Comparison of ENCODE assay signal across 12 cellular contexts in the genomic region with DNA sequence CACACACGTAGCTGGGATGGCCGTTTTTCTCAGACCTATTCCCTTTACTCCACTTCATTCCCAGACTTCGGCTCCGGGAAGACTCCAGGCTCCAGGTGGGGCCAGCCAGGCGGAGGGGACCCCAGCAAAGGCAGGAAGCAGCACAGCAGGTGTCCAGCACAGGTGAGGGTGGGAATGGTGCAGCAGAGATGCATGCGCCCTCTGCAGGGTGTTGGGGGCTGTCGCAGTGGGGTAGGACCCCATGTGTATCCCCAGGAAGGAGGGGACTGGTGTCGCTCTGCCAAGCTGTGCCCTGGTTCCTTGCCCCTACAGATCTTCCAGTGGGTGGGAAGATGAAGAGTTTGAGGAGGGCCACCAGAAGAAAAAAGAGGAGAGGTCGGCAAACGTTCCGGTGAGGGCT. TPM values are rescaled to one million over a fixed set of nuclear protein-coding genes. Genes with fewer than 3 reads are reported as not detected.
DNase-seq lines count a peak whose midpoint lies in the region; ATAC-seq, FAIRE-seq and TF ChIP-seq lines count a peak whose summit lies in the region.
"Had no signal": no experiment of that assay in that cellular context is flagged by ENCODE, and none has a peak within 500 bp of the region (broad histone marks: within the 10 kb centered on the region; RNA-seq: fewer than 3 reads in every experiment).

No MANE protein-coding gene starts in this region.

- H3K36me3 ChIP-seq in KMS-11 (ENCODE audit: insufficient read depth) (no peaks in the 10 kb centered on the region), GM12878 (ENCODE audit: control insufficient read depth in 2 of 2, insufficient read depth in 2 of 2, low read length in 1 of 2) (no peaks in the 10 kb centered on the region)
- H3K36me3 ChIP-seq: HAP-1 had no signal

- CTCF ChIA-PET in GM12878 (lab: Yijun Ruan, JAX): interaction anchor here (0.6 to 4.6 kb wide), 13 partner anchors 13 to 139 kb away, joined by 3 to 40 read pairs (median 3); a partner anchor contains a TSS

- TF ChIP-seq CTCF in KMS-11 (conservative IDR thresholded peaks at IDR 0.05; ENCODE audit: low read depth, low read length) (peak; percentile 41), GM12878 (IDR thresholded peaks at IDR 0.05 in 2 of 3, conservative IDR thresholded peaks at IDR 0.05 in 1 of 3; ENCODE audit: control insufficient read depth in 2 of 3, extremely low read depth in 1 of 3, insufficient read depth in 1 of 3, low read depth in 3 of 3, low read length in 3 of 3) (peak; percentile 39 to 63 (median 43); a peak in 5 of 6 replicates)

- H3K4me3 ChIP-seq in KMS-11 (IDR thresholded peaks at IDR 0.05; ENCODE audit: insufficient read depth, low read depth, low read length) (no peak overlapping the region), GM12878 (no peak overlapping the region)
- H3K4me3 ChIP-seq: HAP-1 had no signal

- peak; percentile 33 for DNase-seq in NCI-H1436 (lab: John Stamatoyannopoulos, UW)
- no peak for DNase-seq in NCI-H1436 treated with DMSO at 0.1 percent for 48 hours (lab: John Stamatoyannopoulos, UW)
- no peak for DNase-seq in GM12878 (ENCODE audit: low read depth, low spot score)
- peak; percentile 18 for DNase-seq in retina
- DNase-seq in NCI-H1694 (lab: John Stamatoyannopoulos, UW): no peak
- no peak for DNase-seq in activated CD4-positive, alpha-beta T cell treated with anti-CD3 and anti-CD28 coated beads, Interleukin-2, amount 50 U/mL, for 4 hours
- DNase-seq: dermis blood vessel endothelial cell had no signal

- intact Hi-C loops in GM12878 (cut with micrococcal nuclease; ENCODE audit: unreplicated experiment): loop anchor here (1.0 to 2.0 kb wide), 2 partner anchors 23 to 128 kb away; no protein-coding TSS in a partner anchor

- in situ Hi-C loops in GM12878 (cut with MboI): no loop called here

- RAD21 ChIA-PET in GM12878 (lab: Charles Lee; ENCODE audit: unreplicated experiment): interaction anchor here (0.8 to 1.1 kb wide), 4 partner anchors 24 to 127 kb away, joined by 3 to 5 read pairs (median 3); no protein-coding TSS in a partner anchor

- H3K79me2 ChIP-seq in KMS-11 (ENCODE audit: insufficient read depth, low read depth): no peaks in the 10 kb centered on the region
- H3K79me2 ChIP-seq in GM12878 (ENCODE audit: control insufficient read depth, insufficient read depth, low read length): no peaks in the 10 kb centered on the region

- WGBS in GM12878 (ENCODE audit: insufficient coverage, insufficient replicate concordance, low lambda C conversion rate, missing lambda C conversion rate): 36% methylated on average over 11 of the region's 11 CpGs

- BruUV-seq in GM12878 (replicated peaks; lab: Mats Ljungman, UMichigan): no TSS peak

- no peak for TF ChIP-seq POLR2A in GM12878 (IDR thresholded peaks at IDR 0.05; ENCODE audit: low read depth, low read length)

- POLR2A ChIA-PET in GM12878 (lab: Charles Lee): no interaction called here

- H2AFZ ChIP-seq in KMS-11 (ENCODE audit: low read depth): peak overlapping the region; percentile 46; the same call in 1 of the 2 replicates
- H2AFZ ChIP-seq in GM12878 (ENCODE audit: control insufficient read depth, low read depth, low read length): no peak overlapping the region

- ATAC-seq in GM12878: peak; percentile 90
- no peak for ATAC-seq in GM21717 (IDR thresholded peaks at IDR 0.05; ENCODE audit: unreplicated experiment)

- H3K4me2 ChIP-seq in KMS-11 (peak overlapping the region; percentile 26; the same call in 1 of the 2 replicates), GM12878 (ENCODE audit: control insufficient read depth, insufficient read depth) (no peak overlapping the region)

- TF ChIP-seq RAD21 in GM12878 (IDR thresholded peaks at IDR 0.05; ENCODE audit: insufficient read depth, low read depth, low read length): peak; percentile 11; the same call in 1 of the 2 replicates

- SMC1A ChIA-PET in GM12878 (lab: Charles Lee; ENCODE audit: uncharacterized antibody, unreplicated experiment): interaction anchor here (1.0 to 3.5 kb wide), 5 partner anchors 15 to 127 kb away, joined by 3 to 22 read pairs (median 5); no protein-coding TSS in a partner anchor

- no peak for TF ChIP-seq EP300 in GM12878 (IDR thresholded peaks at IDR 0.05; ENCODE audit: borderline replicate concordance in 1 of 2, control insufficient read depth in 1 of 2, low read depth in 2 of 2, low read length in 2 of 2)

- no peaks in the 10 kb centered on the region for H4K20me1 ChIP-seq in KMS-11 (ENCODE audit: insufficient read depth)
- H4K20me1 ChIP-seq in GM12878 (ENCODE audit: control insufficient read depth, insufficient read depth): no peaks in the 10 kb centered on the region

- FAIRE-seq in GM12878 (lab: Jason Lieb, UNC): no peak
- FAIRE-seq: A204.1 had no signal

- H3K9ac ChIP-seq in KMS-11: no peak overlapping the region
- H3K9ac ChIP-seq in GM12878 (ENCODE audit: control insufficient read depth, insufficient read depth, low read length): no peak overlapping the region

- no peak overlapping the region for H3K27ac ChIP-seq in KMS-11
- H3K27ac ChIP-seq in GM12878 (ENCODE audit: control insufficient read depth, insufficient read depth): no peak overlapping the region

- H3K9me3 ChIP-seq in GM12878 (replicated peaks; ENCODE audit: control insufficient read depth, insufficient read depth, low read length): no peaks in the 10 kb centered on the region
- H3K9me3 ChIP-seq: HAP-1 had no signal

- no peaks in the 10 kb centered on the region for H3K27me3 ChIP-seq in KMS-11 (ENCODE audit: insufficient read depth, low read depth)
- no peaks in the 10 kb centered on the region; a peak in 1 of 4 replicates for H3K27me3 ChIP-seq in GM12878 (replicated peaks in 1 of 2; ENCODE audit: control insufficient read depth in 2 of 2, insufficient read depth in 2 of 2, low read length in 1 of 2)

- H3K4me1 ChIP-seq in KMS-11 (ENCODE audit: low read depth, poor library complexity, severe bottlenecking): peaks cover 11% of the 10 kb centered on the region
- H3K4me1 ChIP-seq in GM12878 (ENCODE audit: control insufficient read depth, insufficient read depth, low read length): peaks cover 16% of the 10 kb centered on the region
- H3K4me1 ChIP-seq: HAP-1 had no signal

RNA-seq across cellular contexts. Expression of a gene that starts 5.3 kb away (rescaled TPM):
- not detected in 2 replicates for total RNA-seq in GM12878 (2013; cell fraction: nucleolus; rRNA removed)
- total RNA-seq in GM12878 (2014; rRNA removed) (4.5 and 4.6 TPM in 2 replicates), GM12878 (2014; rRNA removed; fragmentation: Illumina TruSeq; extraction: Trizol) (2.1 and 2.9 TPM in 2 replicates), GM12878 (2021) (4.7 and 6.4 TPM in 2 replicates)
- 1.6 TPM for polyA plus RNA-seq in GM12878 (2011; ENCODE audit: low read depth)
- polyA plus RNA-seq in GM12878 (2011; rRNA removed) (not detected in 2 replicates), GM12878 (2014; fragmentation: Illumina TruSeq; extraction: Trizol) (1.4 and 4.0 TPM in 2 replicates), GM12878 (2014; fragmentation: Nextera tagmentation; extraction: Ambion mirVana) (under 1 TPM; 0.05 TPM), GM12878 (2014; rRNA removed) (3.7 and 4.2 TPM in 2 replicates), GM12878 (2016; fragmentation: Nextera tagmentation; extraction: Ambion mirVana) (1 to 10 TPM; 1.4 to 1.9 TPM)
- polyA plus RNA-seq in GM12878 (2011; cell fraction: cytosol; rRNA removed): 0.05 TPM in 1 of 2 replicates, not detected in the other
- 0.13 and 0.16 TPM in 2 replicates for polyA plus RNA-seq in GM12878 (2011; cell fraction: nucleus; rRNA removed)
- 2.7 and 2.9 TPM in 2 replicates for polyA plus RNA-seq in GM12878 (2012)
- polyA minus RNA-seq in GM12878 (2011; rRNA and poly(A)+ RNA removed): not detected in 2 replicates
- polyA minus RNA-seq in GM12878 (2011; cell fraction: cytosol; rRNA and poly(A)+ RNA removed): not detected in 2 replicates
- polyA minus RNA-seq in GM12878 (2011; cell fraction: nucleus; rRNA and poly(A)+ RNA removed): not detected in 2 replicates
- total RNA-seq: dermis blood vessel endothelial cell had no signal

RNA-seq across cellular contexts. Expression of a gene that starts 6.8 kb away (rescaled TPM):
- total RNA-seq in GM12878 (2013; cell fraction: nucleolus; rRNA removed): 19.2 and 22.0 TPM in 2 replicates
- total RNA-seq in GM12878 (2014; rRNA removed) (85.1 and 90.3 TPM in 2 replicates), GM12878 (2014; rRNA removed; fragmentation: Illumina TruSeq; extraction: Trizol) (56.5 and 56.6 TPM in 2 replicates), GM12878 (2021) (77.0 and 77.9 TPM in 2 replicates)
- polyA plus RNA-seq in GM12878 (2011; ENCODE audit: low read depth): 17.5 TPM
- polyA plus RNA-seq in GM12878 (2011; rRNA removed) (15.4 and 17.8 TPM in 2 replicates), GM12878 (2014; fragmentation: Illumina TruSeq; extraction: Trizol) (58.6 and 72.4 TPM in 2 replicates), GM12878 (2014; fragmentation: Nextera tagmentation; extraction: Ambion mirVana) (10 to 100 TPM; 18.1 to 65.1 TPM), GM12878 (2014; rRNA removed) (64.3 and 66.3 TPM in 2 replicates), GM12878 (2016; fragmentation: Nextera tagmentation; extraction: Ambion mirVana) (10 to 100 TPM; 84.2 to 93.3 TPM)
- 32.5 and 32.7 TPM in 2 replicates for polyA plus RNA-seq in GM12878 (2011; cell fraction: cytosol; rRNA removed)
- 17.5 and 23.9 TPM in 2 replicates for polyA plus RNA-seq in GM12878 (2011; cell fraction: nucleus; rRNA removed)
- 37.5 and 46.4 TPM in 2 replicates for polyA plus RNA-seq in GM12878 (2012)
- 14.3 and 25.8 TPM in 2 replicates for polyA minus RNA-seq in GM12878 (2011; rRNA and poly(A)+ RNA removed)
- 8.3 and 11.0 TPM in 2 replicates for polyA minus RNA-seq in GM12878 (2011; cell fraction: cytosol; rRNA and poly(A)+ RNA removed)
- 12.7 and 14.5 TPM in 2 replicates for polyA minus RNA-seq in GM12878 (2011; cell fraction: nucleus; rRNA and poly(A)+ RNA removed)

RNA-seq across cellular contexts. Expression of a gene that starts 12.4 kb away (rescaled TPM):
- 18.5 and 21.9 TPM in 2 replicates for total RNA-seq in GM12878 (2013; cell fraction: nucleolus; rRNA removed)
- total RNA-seq in GM12878 (2014; rRNA removed) (7.6 and 8.9 TPM in 2 replicates), GM12878 (2014; rRNA removed; fragmentation: Illumina TruSeq; extraction: Trizol) (5.1 and 6.4 TPM in 2 replicates), GM12878 (2021) (10.5 and 11.3 TPM in 2 replicates)
- 3.1 TPM for polyA plus RNA-seq in GM12878 (2011; ENCODE audit: low read depth)
- polyA plus RNA-seq in GM12878 (2011; rRNA removed) (4.9 and 8.1 TPM in 2 replicates), GM12878 (2014; fragmentation: Illumina TruSeq; extraction: Trizol) (4.4 and 7.1 TPM in 2 replicates), GM12878 (2014; fragmentation: Nextera tagmentation; extraction: Ambion mirVana) (1 to 10 TPM; 1.1 to 1.2 TPM), GM12878 (2014; rRNA removed) (10.5 and 10.7 TPM in 2 replicates), GM12878 (2016; fragmentation: Nextera tagmentation; extraction: Ambion mirVana) (1 to 10 TPM; 8.9 to 9.4 TPM)
- polyA plus RNA-seq in GM12878 (2011; cell fraction: cytosol; rRNA removed): 5.4 and 7.0 TPM in 2 replicates
- polyA plus RNA-seq in GM12878 (2011; cell fraction: nucleus; rRNA removed): 58.8 and 67.9 TPM in 2 replicates
- 5.4 and 7.3 TPM in 2 replicates for polyA plus RNA-seq in GM12878 (2012)
- polyA minus RNA-seq in GM12878 (2011; rRNA and poly(A)+ RNA removed): 6.6 and 8.0 TPM in 2 replicates
- 2.7 and 2.9 TPM in 2 replicates for polyA minus RNA-seq in GM12878 (2011; cell fraction: cytosol; rRNA and poly(A)+ RNA removed)
- polyA minus RNA-seq in GM12878 (2011; cell fraction: nucleus; rRNA and poly(A)+ RNA removed): 7.0 and 9.4 TPM in 2 replicates

RNA-seq across cellular contexts. Expression of a gene that starts 16.5 kb away (rescaled TPM):
- 62.1 and 73.0 TPM in 2 replicates for total RNA-seq in GM12878 (2013; cell fraction: nucleolus; rRNA removed)
- total RNA-seq in GM12878 (2014; rRNA removed): 33.5 and 35.5 TPM in 2 replicates
- total RNA-seq in GM12878 (2014; rRNA removed; fragmentation: Illumina TruSeq; extraction: Trizol): 62.1 and 65.3 TPM in 2 replicates
- 53.2 and 60.7 TPM in 2 replicates for total RNA-seq in GM12878 (2021)
- 44.4 TPM for polyA plus RNA-seq in GM12878 (2011; ENCODE audit: low read depth)
- 50.0 and 55.9 TPM in 2 replicates for polyA plus RNA-seq in GM12878 (2011; rRNA removed)
- polyA plus RNA-seq in GM12878 (2011; cell fraction: cytosol; rRNA removed): 33.6 and 44.2 TPM in 2 replicates
- polyA plus RNA-seq in GM12878 (2011; cell fraction: nucleus; rRNA removed): 49.9 and 57.1 TPM in 2 replicates
- 29.2 and 43.3 TPM in 2 replicates for polyA plus RNA-seq in GM12878 (2012)
- polyA plus RNA-seq in GM12878 (2014; fragmentation: Illumina TruSeq; extraction: Trizol): 89.3 and 95.9 TPM in 2 replicates
- polyA plus RNA-seq in GM12878 (2014; fragmentation: Nextera tagmentation; extraction: Ambion mirVana): 10 to 100 TPM; 82.5 to 90.4 TPM
- polyA plus RNA-seq in GM12878 (2014; rRNA removed): 49.6 and 49.9 TPM in 2 replicates
- 100 to 1,000 TPM; 108 to 111 TPM for polyA plus RNA-seq in GM12878 (2016; fragmentation: Nextera tagmentation; extraction: Ambion mirVana)
- 55.6 and 71.4 TPM in 2 replicates for polyA minus RNA-seq in GM12878 (2011; rRNA and poly(A)+ RNA removed)
- polyA minus RNA-seq in GM12878 (2011; cell fraction: cytosol; rRNA and poly(A)+ RNA removed): 13.2 and 19.0 TPM in 2 replicates
- polyA minus RNA-seq in GM12878 (2011; cell fraction: nucleus; rRNA and poly(A)+ RNA removed): 40.1 and 73.7 TPM in 2 replicates

RNA-seq across cellular contexts. Expression of a gene that starts 34.4 kb away (rescaled TPM):
- total RNA-seq in GM12878 (2013; cell fraction: nucleolus; rRNA removed): not detected in 2 replicates
- total RNA-seq in GM12878 (2014; rRNA removed): not detected in 2 replicates
- total RNA-seq in GM12878 (2014; rRNA removed; fragmentation: Illumina TruSeq; extraction: Trizol): not detected in 2 replicates
- not detected in 2 replicates for total RNA-seq in GM12878 (2021)
- not detected for polyA plus RNA-seq in GM12878 (2011; ENCODE audit: low read depth)
- polyA plus RNA-seq in GM12878 (2011; rRNA removed): not detected in 2 replicates
- 0.07 and 0.12 TPM in 2 replicates for polyA plus RNA-seq in GM12878 (2011; cell fraction: cytosol; rRNA removed)
- polyA plus RNA-seq in GM12878 (2011; cell fraction: nucleus; rRNA removed): 0.79 and 1.1 TPM in 2 replicates
- 0.11 TPM in 1 of 2 replicates, not detected in the other for polyA plus RNA-seq in GM12878 (2012)
- polyA plus RNA-seq in GM12878 (2014; fragmentation: Illumina TruSeq; extraction: Trizol): not detected in 2 replicates
- polyA plus RNA-seq in GM12878 (2014; fragmentation: Nextera tagmentation; extraction: Ambion mirVana): not detected
- polyA plus RNA-seq in GM12878 (2014; rRNA removed): 0.15 TPM in 1 of 2 replicates, not detected in the other
- under 1 TPM in 1 of 2 experiments, not detected in 1; 0.24 TPM for polyA plus RNA-seq in GM12878 (2016; fragmentation: Nextera tagmentation; extraction: Ambion mirVana)
- polyA minus RNA-seq in GM12878 (2011; rRNA and poly(A)+ RNA removed): not detected in 2 replicates
- not detected in 2 replicates for polyA minus RNA-seq in GM12878 (2011; cell fraction: cytosol; rRNA and poly(A)+ RNA removed)
- not detected in 2 replicates for polyA minus RNA-seq in GM12878 (2011; cell fraction: nucleus; rRNA and poly(A)+ RNA removed)
- total RNA-seq: activated T-helper 2 cell treated with anti-CD3 and anti-CD28 coated beads, Interferon-gamma antibody, Interleukin-2, Interleukin-4, amounts not matched to agents 10 μg/mL and 5 μg/mL and 100 μg/mL, durations not matched to agents 14 hours and 24 hours and 36 hours; dermis blood vessel endothelial cell had no signal

Comparison
In these comparisons a context has a peak if more than half of its experiments do, and no peak if none do; other contexts are left out.
1. DNase-seq: peak in NCI-H1436 (single experiment) and retina (single experiment); none in NCI-H1436 treated with DMSO at 0.1 percent for 48 hours (single experiment), GM12878 (single experiment), NCI-H1694 (single experiment) and activated CD4-positive, alpha-beta T cell treated with anti-CD3 and anti-CD28 coated beads, Interleukin-2, amount 50 U/mL, for 4 hours (0 of 2).